16 cellular contexts compared by ENCODE assay signal in genomic region chr6:150492507-150492906, GRCh38.
DNase-seq lines count a peak whose midpoint lies in the region; ATAC-seq and TF ChIP-seq lines count a peak whose summit lies in the region.
"Had no signal": no experiment of that assay in that cellular context is flagged by ENCODE, and none has a peak within 500 bp of the region (broad histone marks: within the 10 kb centered on the region; RNA-seq: fewer than 3 reads in every experiment).

No MANE protein-coding gene starts in this region.

- intact Hi-C loops in sciatic nerve (cut with DNase I) (no loop called here), head of caudate nucleus (cut with DNase I) (no loop called here)

- DNase-seq in activated naive CD4-positive, alpha-beta T cell treated with anti-CD3 and anti-CD28 coated beads, Interleukin-2, amount 10 ng/mL, durations not matched to agents 7 days and 5 days: no peak
- DNase-seq in T1000 (lab: John Stamatoyannopoulos, UW): peak; percentile 54
- no peak for DNase-seq in NCI-H187 (lab: John Stamatoyannopoulos, UW)
- no peak for DNase-seq in GM10248 (ENCODE audit: extremely low spot score)
- DNase-seq in sciatic nerve (ENCODE audit: low spot score): no peak
- DNase-seq in head of caudate nucleus: no peak
- DNase-seq: activated T-cell treated with anti-CD3 and anti-CD28 coated beads, Interleukin-2, amount 50 U/mL, for 4 hours; aorta; heart right ventricle; left ventricle myocardium superior; NCI-H1417 treated with DMSO at 0.1 percent for 48 hours; NCI-H526 treated with DMSO at 0.1 percent for 48 hours had no signal

- TF ChIP-seq CTCF in GM10248 (IDR thresholded peaks at IDR 0.05; ENCODE audit: control extremely low read depth, extremely low read depth, low read depth, missing control alignments): no peak

- POLR2A ChIA-PET in GM10248 (lab: Yijun Ruan, JAX): no interaction called here

- no peak overlapping the region for H3K4me3 Mint-ChIP-seq in activated naive CD4-positive, alpha-beta T cell treated with anti-CD3 and anti-CD28 coated beads, Interleukin-2, amount 50 U/mL, for 24 hours
- no peak overlapping the region for H3K4me3 Mint-ChIP-seq in activated naive CD4-positive, alpha-beta T cell treated with anti-CD3 and anti-CD28 coated beads, Interleukin-2, amount 10 ng/mL, durations not matched to agents 7 days and 5 days
- H3K4me3 Mint-ChIP-seq: activated T-cell treated with anti-CD3 and anti-CD28 coated beads, Interleukin-2, amount 50 U/mL, for 4 hours; neural crest cell had no signal

- peaks cover 1% of the 10 kb centered on the region for H3K36me3 Mint-ChIP-seq in activated naive CD4-positive, alpha-beta T cell treated with anti-CD3 and anti-CD28 coated beads, Interleukin-2, amount 50 U/mL, for 24 hours
- no peaks in the 10 kb centered on the region for H3K36me3 Mint-ChIP-seq in activated naive CD4-positive, alpha-beta T cell treated with anti-CD3 and anti-CD28 coated beads, Interleukin-2, amount 10 ng/mL, durations not matched to agents 7 days and 5 days

- ATAC-seq in esophagus mucosa: peak; percentile 83
- ATAC-seq in sciatic nerve: no peak
- ATAC-seq: activated T-cell treated with anti-CD3 and anti-CD28 coated beads, Interleukin-2, amount 50 U/mL, for 4 hours; HepG2; left ventricle myocardium superior had no signal

- peaks cover 6% of the 10 kb centered on the region for H3K9me3 Mint-ChIP-seq in activated naive CD4-positive, alpha-beta T cell treated with anti-CD3 and anti-CD28 coated beads, Interleukin-2, amount 50 U/mL, for 24 hours
- peaks cover 2% of the 10 kb centered on the region for H3K9me3 Mint-ChIP-seq in activated naive CD4-positive, alpha-beta T cell treated with anti-CD3 and anti-CD28 coated beads, Interleukin-2, amount 10 ng/mL, durations not matched to agents 7 days and 5 days

- peaks cover 5% of the 10 kb centered on the region for H3K4me1 Mint-ChIP-seq in activated naive CD4-positive, alpha-beta T cell treated with anti-CD3 and anti-CD28 coated beads, Interleukin-2, amount 50 U/mL, for 24 hours
- peaks cover 8% of the 10 kb centered on the region for H3K4me1 Mint-ChIP-seq in activated naive CD4-positive, alpha-beta T cell treated with anti-CD3 and anti-CD28 coated beads, Interleukin-2, amount 10 ng/mL, durations not matched to agents 7 days and 5 days

- peaks cover 7% of the 10 kb centered on the region for H3K27me3 Mint-ChIP-seq in activated naive CD4-positive, alpha-beta T cell treated with anti-CD3 and anti-CD28 coated beads, Interleukin-2, amount 50 U/mL, for 24 hours
- H3K27me3 Mint-ChIP-seq in activated naive CD4-positive, alpha-beta T cell treated with anti-CD3 and anti-CD28 coated beads, Interleukin-2, amount 10 ng/mL, durations not matched to agents 7 days and 5 days: peaks cover 15% of the 10 kb centered on the region

- peak overlapping the region; percentile 46 for H3K27ac Mint-ChIP-seq in activated naive CD4-positive, alpha-beta T cell treated with anti-CD3 and anti-CD28 coated beads, Interleukin-2, amount 50 U/mL, for 24 hours
- no peak overlapping the region for H3K27ac Mint-ChIP-seq in activated naive CD4-positive, alpha-beta T cell treated with anti-CD3 and anti-CD28 coated beads, Interleukin-2, amount 10 ng/mL, durations not matched to agents 7 days and 5 days

- CTCF ChIA-PET in activated naive CD4-positive, alpha-beta T cell treated with anti-CD3 and anti-CD28 coated beads, Interleukin-2, amount 10 ng/mL, durations not matched to agents 7 days and 5 days (lab: Charles Lee): no interaction called here
- CTCF ChIA-PET in GM10248 (lab: Yijun Ruan, JAX): no interaction called here
